ENCODE assay signal across 15 cellular contexts in genomic region chr10:84523509-84523908, GRCh38.
DNase-seq lines count a peak whose midpoint lies in the region; ATAC-seq, FAIRE-seq and TF ChIP-seq lines count a peak whose summit lies in the region.
"Had no signal": no experiment of that assay in that cellular context is flagged by ENCODE, and none has a peak within 500 bp of the region (broad histone marks: within the 10 kb centered on the region; RNA-seq: fewer than 3 reads in every experiment).

No MANE protein-coding gene starts in this region.

- WGBS in transverse colon (ENCODE audit: low coverage in 1 of 2), 2 donors: 16 to 28% methylated on average over 4 to 5 of the region's 5 CpGs

- TF ChIP-seq POLR2A in transverse colon (IDR thresholded peaks at IDR 0.05): no peak

- TF ChIP-seq CTCF in fibroblast of the aortic adventitia (IDR thresholded peaks at IDR 0.05; ENCODE audit: insufficient read depth, low read length) (no peak), transverse colon (IDR thresholded peaks at IDR 0.05) (no peak)

- intact Hi-C loops in transverse colon (cut with DNase I; ENCODE audit: low total_unique reads): no loop called here

- no peaks in the 10 kb centered on the region for H3K36me3 ChIP-seq in transverse colon
- H3K36me3 ChIP-seq: ascending aorta, gastrocnemius medialis, pancreas had no signal

- in situ Hi-C loops in transverse colon (cut with MboI; ENCODE audit: low pct_ligation_motif_present in 1 of 4, low pct_unique_long_range_greater_than_20kb in 1 of 4, low sequenced_read_pairs in 3 of 4): no loop called here

- no peak for ATAC-seq in HG02642 (IDR thresholded peaks at IDR 0.05; ENCODE audit: poor library complexity, unreplicated experiment)
- ATAC-seq: effector memory CD8-positive, alpha-beta T cell; gastrocnemius medialis; pancreas had no signal

- FAIRE-seq in urothelium cell line (lab: Jason Lieb, UNC): no peak
- FAIRE-seq: pancreas had no signal

- no peak overlapping the region for H3K27ac ChIP-seq in transverse colon
- H3K27ac ChIP-seq: ascending aorta, gastrocnemius medialis, pancreas, RWPE1 had no signal

- H3K4me3 ChIP-seq in fibroblast of the aortic adventitia (ENCODE audit: low read depth, low read length): no peak overlapping the region
- H3K4me3 ChIP-seq in transverse colon: no peak overlapping the region
- H3K4me3 ChIP-seq: ascending aorta, gastrocnemius medialis, pancreas had no signal

- TF ChIP-seq EP300 in transverse colon (IDR thresholded peaks at IDR 0.05; ENCODE audit: low read depth): no peak

- H3K9me3 ChIP-seq in transverse colon: no peaks in the 10 kb centered on the region
- H3K9me3 ChIP-seq: ascending aorta, gastrocnemius medialis, pancreas had no signal

- DNase-seq in activated gamma-delta T cell treated with Interleukin-2 at 50 U/mL for 16 hours (peak; percentile 14), activated gamma-delta T cell (lab: John Stamatoyannopoulos, UW) (no peak), OCI-M1 (lab: John Stamatoyannopoulos, UW) (peak; percentile 17), fibroblast of the aortic adventitia (ENCODE audit: low read depth) (peak; percentile 16), urothelium cell line (ENCODE audit: low spot score) (peak; percentile 21), transverse colon (no peak), NOMO-1 treated with dmso at 0.1 percent for 144 hours (lab: John Stamatoyannopoulos, UW; ENCODE audit: unreplicated experiment) (no peak)
- DNase-seq: activated CD4-positive, alpha-beta memory T cell treated with anti-CD3 and anti-CD28 coated beads for 36 hours; effector memory CD8-positive, alpha-beta T cell; gastrocnemius medialis; stimulated activated CD4-positive, alpha-beta T cell treated with anti-CD3 and anti-CD28 coated beads, Interleukin-12 subunit alpha, Interleukin-12 subunit beta, amount 100 ng/mL, for 4 hours had no signal

- peaks cover 0 to 6% (median 2%) of the 10 kb centered on the region in 4 donors for H3K4me1 ChIP-seq in transverse colon
- H3K4me1 ChIP-seq: ascending aorta, gastrocnemius medialis had no signal

- no peaks in the 10 kb centered on the region for H3K27me3 ChIP-seq in transverse colon
- H3K27me3 ChIP-seq: ascending aorta, gastrocnemius medialis, pancreas had no signal

Comparison
In these comparisons a context has a peak if more than half of its experiments do, and no peak if none do; other contexts are left out.
1. DNase-seq: peak in activated gamma-delta T cell treated with Interleukin-2 at 50 U/mL for 16 hours (single experiment), OCI-M1 (single experiment), fibroblast of the aortic adventitia (single experiment) and urothelium cell line (single experiment); none in activated gamma-delta T cell (single experiment), transverse colon (single experiment) and NOMO-1 treated with dmso at 0.1 percent for 144 hours (single experiment).